ENCODE assay signal across 1 cellular context in genomic region chr2:42828487-42829416, GRCh38.
A peak's percentile ranks its signal among the peaks of the same experiment; 100 is the strongest.
TF ChIP-seq lines count a peak whose summit lies in the region.

No MANE protein-coding gene starts in this region.

TF ChIP-seq in HepG2, 621 proteins besides CTCF, POLR2A, EP300 and RAD21 (continued from another document):
- TF ChIP-seq, protein P1, sequence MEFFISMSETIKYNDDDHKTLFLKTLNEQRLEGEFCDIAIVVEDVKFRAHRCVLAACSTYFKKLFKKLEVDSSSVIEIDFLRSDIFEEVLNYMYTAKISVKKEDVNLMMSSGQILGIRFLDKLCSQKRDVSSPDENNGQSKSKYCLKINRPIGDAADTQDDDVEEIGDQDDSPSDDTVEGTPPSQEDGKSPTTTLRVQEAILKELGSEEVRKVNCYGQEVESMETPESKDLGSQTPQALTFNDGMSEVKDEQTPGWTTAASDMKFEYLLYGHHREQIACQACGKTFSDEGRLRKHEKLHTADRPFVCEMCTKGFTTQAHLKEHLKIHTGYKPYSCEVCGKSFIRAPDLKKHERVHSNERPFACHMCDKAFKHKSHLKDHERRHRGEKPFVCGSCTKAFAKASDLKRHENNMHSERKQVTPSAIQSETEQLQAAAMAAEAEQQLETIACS (CRISPR knock-in tag; IDR thresholded peaks at IDR 0.05) = no peak
- TF ChIP-seq, protein P2, sequence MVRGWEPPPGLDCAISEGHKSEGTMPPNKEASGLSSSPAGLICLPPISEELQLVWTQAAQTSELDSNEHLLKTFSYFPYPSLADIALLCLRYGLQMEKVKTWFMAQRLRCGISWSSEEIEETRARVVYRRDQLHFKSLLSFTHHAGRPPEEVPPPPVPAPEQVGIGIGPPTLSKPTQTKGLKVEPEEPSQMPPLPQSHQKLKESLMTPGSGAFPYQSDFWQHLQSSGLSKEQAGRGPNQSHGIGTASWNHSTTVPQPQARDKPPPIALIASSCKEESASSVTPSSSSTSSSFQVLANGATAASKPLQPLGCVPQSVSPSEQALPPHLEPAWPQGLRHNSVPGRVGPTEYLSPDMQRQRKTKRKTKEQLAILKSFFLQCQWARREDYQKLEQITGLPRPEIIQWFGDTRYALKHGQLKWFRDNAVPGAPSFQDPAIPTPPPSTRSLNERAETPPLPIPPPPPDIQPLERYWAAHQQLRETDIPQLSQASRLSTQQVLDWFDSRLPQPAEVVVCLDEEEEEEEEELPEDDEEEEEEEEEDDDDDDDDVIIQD (CRISPR knock-in tag; IDR thresholded peaks at IDR 0.05; ENCODE audit: low read depth) = 0 out of 2 replicates have a peak, but pooled peaks have one; percentile 34
- 0 out of 2 replicates have a peak, but pooled peaks have one; percentile 50 for TF ChIP-seq HES4 (CRISPR knock-in tag; IDR thresholded peaks at IDR 0.05; ENCODE audit: borderline replicate concordance)
- TF ChIP-seq ZNF556 (CRISPR knock-in tag; IDR thresholded peaks at IDR 0.05; ENCODE audit: borderline replicate concordance) = no peak
- no peak for TF ChIP-seq DMTF1 (CRISPR knock-in tag; IDR thresholded peaks at IDR 0.05)
- TF ChIP-seq ZNF530 (CRISPR knock-in tag; IDR thresholded peaks at IDR 0.05; ENCODE audit: low read depth) = no peak
- TF ChIP-seq MLLT10 (CRISPR knock-in tag; IDR thresholded peaks at IDR 0.05) = no peak
- TF ChIP-seq MIER3 (CRISPR knock-in tag; IDR thresholded peaks at IDR 0.05; ENCODE audit: borderline replicate concordance) = 0 out of 2 replicates have a peak, but pooled peaks have one; percentile 48
- no peak for TF ChIP-seq RCOR2 (CRISPR knock-in tag; IDR thresholded peaks at IDR 0.05)
- TF ChIP-seq ZNF207 (IDR thresholded peaks at IDR 0.05; ENCODE audit: borderline replicate concordance) = no peak
- no peak for TF ChIP-seq PAX8 (CRISPR knock-in tag; IDR thresholded peaks at IDR 0.05; ENCODE audit: borderline replicate concordance)
- TF ChIP-seq GATAD2A (CRISPR knock-in tag; IDR thresholded peaks at IDR 0.05) = peak; percentile 27; the same call in 1 of the 2 replicates
- TF ChIP-seq ZNF746 (CRISPR knock-in tag; IDR thresholded peaks at IDR 0.05) = no peak
- no peak for TF ChIP-seq SMAD3 (CRISPR knock-in tag; IDR thresholded peaks at IDR 0.05)
